Comparison of ENCODE assay signal across 9 cellular contexts in the genomic region with DNA sequence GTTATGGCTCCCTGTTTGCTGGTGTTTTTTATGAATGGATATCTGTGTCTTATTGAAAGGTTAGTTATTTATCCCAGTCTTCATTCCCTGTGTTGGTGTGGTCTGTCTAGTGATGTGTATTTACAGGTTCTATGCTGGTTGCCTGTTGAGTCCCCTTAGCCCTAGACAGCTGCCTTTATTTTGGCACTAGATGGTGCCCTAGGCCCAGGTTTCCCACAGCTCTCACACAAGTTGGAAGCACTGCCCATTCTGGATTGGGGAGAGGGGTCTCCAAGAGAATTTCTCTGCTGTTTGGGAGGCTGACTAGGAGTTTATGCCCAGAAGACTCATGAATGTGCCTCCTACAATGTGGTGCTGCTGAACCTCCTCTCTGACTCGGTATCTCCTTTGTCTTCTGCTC. TPM values are rescaled to one million over a fixed set of nuclear protein-coding genes. Genes with fewer than 3 reads are reported as not detected.
DNase-seq lines count a peak whose midpoint lies in the region; ATAC-seq, FAIRE-seq and TF ChIP-seq lines count a peak whose summit lies in the region.
"Had no signal": no experiment of that assay in that cellular context is flagged by ENCODE, and none has a peak within 500 bp of the region (broad histone marks: within the 10 kb centered on the region; RNA-seq: fewer than 3 reads in every experiment).

No MANE protein-coding gene starts in this region.

- no peaks in the 10 kb centered on the region for H3K4me1 ChIP-seq in A549
- H3K4me1 ChIP-seq in esophagus muscularis mucosa, result no peaks in the 10 kb centered on the region

- no peak overlapping the region for H3K4me3 ChIP-seq in A549
- no peak overlapping the region for H3K4me3 ChIP-seq in esophagus muscularis mucosa

- ATAC-seq in A549 (peak; percentile 77; a peak in 4 of 6 replicates), GM18498 (IDR thresholded peaks at IDR 0.05; ENCODE audit: unreplicated experiment) (peak; percentile 69), HG03469 (IDR thresholded peaks at IDR 0.05; ENCODE audit: unreplicated experiment) (no peak)
- ATAC-seq: activated CD8-positive, alpha-beta memory T cell treated with anti-CD3 and anti-CD28 coated beads, Interleukin-2, amount 10 ng/mL, durations not matched to agents 7 days and 5 days had no signal

- H3K27ac ChIP-seq in A549 (no peak overlapping the region), esophagus muscularis mucosa (replicated peaks in 1 of 4) (no peak overlapping the region)

- FAIRE-seq in A549 (lab: Jason Lieb, UNC), result no peak

- TF ChIP-seq CTCF in A549 (IDR thresholded peaks at IDR 0.05) (peak; percentile 39), esophagus muscularis mucosa (IDR thresholded peaks at IDR 0.05) (no peak)

- CTCF ChIA-PET in A549 (lab: Yijun Ruan, JAX), result interaction anchor here (0.7 to 2.7 kb wide), 5 partner anchors 13 to 750 kb away, joined by 3 to 9 read pairs (median 3); partner anchors contain the start of gene GRM1

- H3K27me3 ChIP-seq in esophagus muscularis mucosa, result no peaks in the 10 kb centered on the region

- intact Hi-C loops in esophagus muscularis mucosa (cut with DNase I), result no loop called here

- H3K9me3 ChIP-seq in A549, result no peaks in the 10 kb centered on the region
- peaks cover 0 to 26% (median 22%) of the 10 kb centered on the region in 4 donors for H3K9me3 ChIP-seq in esophagus muscularis mucosa

- no peak for TF ChIP-seq EP300 in A549 (IDR thresholded peaks at IDR 0.05)
- no peak for TF ChIP-seq EP300 in esophagus muscularis mucosa (IDR thresholded peaks at IDR 0.05)

- no peaks in the 10 kb centered on the region for H3K36me3 ChIP-seq in esophagus muscularis mucosa

- peak; percentile 51 to 58 for TF ChIP-seq RAD21 in A549 (conservative IDR thresholded peaks at IDR 0.05 in 1 of 2, IDR thresholded peaks at IDR 0.05 in 1 of 2)

- DNase-seq in A549 (ENCODE audit: low read depth in 1 of 2, low spot score in 1 of 2) (peak in 1 of 2 experiments; percentile 22), NCI-H2171 (lab: John Stamatoyannopoulos, UW) (peak; percentile 18), erythroblast (lab: John Stamatoyannopoulos, UW) (peak; percentile 1 to 17), CD1c-positive myeloid dendritic cell (ENCODE audit: extremely low spot score) (no peak), SKM-1 treated with dmso at 0.1 percent for 144 hours (lab: John Stamatoyannopoulos, UW; ENCODE audit: unreplicated experiment) (no peak), esophagus muscularis mucosa (ENCODE audit: extremely low spot score) (no peak)
- DNase-seq: activated CD8-positive, alpha-beta memory T cell treated with anti-CD3 and anti-CD28 coated beads, Interleukin-2, amount 10 ng/mL, durations not matched to agents 7 days and 5 days had no signal

- TF ChIP-seq POLR2A in A549 (IDR thresholded peaks at IDR 0.05; ENCODE audit: low read length) (no peak), erythroblast (IDR thresholded peaks at IDR 0.05; ENCODE audit: low read length) (no peak), esophagus muscularis mucosa (IDR thresholded peaks at IDR 0.05; ENCODE audit: low read depth) (no peak)

- no peak overlapping the region for H3K4me2 ChIP-seq in A549

- POLR2A ChIA-PET in A549 (lab: Yijun Ruan, JAX), result no interaction called here

- 0% methylated on average over 1 of the region's 1 CpG for WGBS in A549 (ENCODE audit: missing lambda C conversion rate)
- 33% methylated on average over 1 of the region's 1 CpG for WGBS in esophagus muscularis mucosa

TF ChIP-seq in A549, 52 proteins besides CTCF, POLR2A, EP300 and RAD21:
- TF ChIP-seq SREBF2 (IDR thresholded peaks at IDR 0.05) (no peak), ZC3H11A (IDR thresholded peaks at IDR 0.05) (no peak), HDAC2 (IDR thresholded peaks at IDR 0.05) (no peak), SMC3 (IDR thresholded peaks at IDR 0.05) (peak; percentile 33; the same call in 1 of the 3 replicates), CEBPB (IDR thresholded peaks at IDR 0.05) (no peak), RARB (CRISPR knock-in tag; IDR thresholded peaks at IDR 0.05) (no peak)
- TF ChIP-seq, protein P1, sequence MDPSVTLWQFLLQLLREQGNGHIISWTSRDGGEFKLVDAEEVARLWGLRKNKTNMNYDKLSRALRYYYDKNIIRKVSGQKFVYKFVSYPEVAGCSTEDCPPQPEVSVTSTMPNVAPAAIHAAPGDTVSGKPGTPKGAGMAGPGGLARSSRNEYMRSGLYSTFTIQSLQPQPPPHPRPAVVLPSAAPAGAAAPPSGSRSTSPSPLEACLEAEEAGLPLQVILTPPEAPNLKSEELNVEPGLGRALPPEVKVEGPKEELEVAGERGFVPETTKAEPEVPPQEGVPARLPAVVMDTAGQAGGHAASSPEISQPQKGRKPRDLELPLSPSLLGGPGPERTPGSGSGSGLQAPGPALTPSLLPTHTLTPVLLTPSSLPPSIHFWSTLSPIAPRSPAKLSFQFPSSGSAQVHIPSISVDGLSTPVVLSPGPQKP (IDR thresholded peaks at IDR 0.05; ENCODE audit: low read depth, low read length), result no peak

RNA-seq across cellular contexts. Expression of gene GRM1, which starts 12.4 kb away (rescaled TPM):
- 0.01 and 0.04 TPM in 2 replicates for polyA plus RNA-seq in A549 (2011; rRNA removed)
- polyA plus RNA-seq in A549 (2012; cell fraction: cytosol; rRNA removed), result 0.03 TPM in 2 replicates
- polyA plus RNA-seq in A549 (2012; cell fraction: nucleus; rRNA removed), result 0.02 and 0.04 TPM in 2 replicates
- polyA plus RNA-seq in A549 (2017; fragmentation: RNase III; extraction: RNeasy Plus Mini Kit Qiagen cat#74134 plus additional on column Dnase treatment), result 0.03 to 0.05 TPM in 2 of 3 replicates, not detected in the other
- 0.10 and 0.17 TPM in 2 replicates for polyA minus RNA-seq in A549 (2011; rRNA and poly(A)+ RNA removed)
- total RNA-seq in esophagus muscularis mucosa, result under 1 TPM in 2 of 4 donors, not detected in 2; under 0.01 to 0.19 TPM
- total RNA-seq: activated CD8-positive, alpha-beta memory T cell treated with anti-CD3 and anti-CD28 coated beads, Interleukin-2, amount 10 ng/mL, durations not matched to agents 7 days and 5 days had no signal

Comparison
In these comparisons a context has a peak if more than half of its experiments do, and no peak if none do; other contexts are left out.
1. DNase-seq: peak in NCI-H2171 (single experiment) and erythroblast (2 of 2); none in CD1c-positive myeloid dendritic cell (single experiment), SKM-1 treated with dmso at 0.1 percent for 144 hours (single experiment) and esophagus muscularis mucosa (single experiment).